Comparison of ENCODE assay signal across 21 cellular contexts in genomic region chr7:142549007-142549406, GRCh38.
A peak's percentile ranks its signal among the peaks of the same experiment; 100 is the strongest.
DNase-seq lines count a peak whose midpoint lies in the region; ATAC-seq, FAIRE-seq and TF ChIP-seq lines count a peak whose summit lies in the region.
"Had no signal": no experiment of that assay in that cellular context is flagged by ENCODE, and none has a peak within 500 bp of the region (broad histone marks: within the 10 kb centered on the region; RNA-seq: fewer than 3 reads in every experiment).

No MANE protein-coding gene starts in this region.

- H3K4me1 ChIP-seq in HCT116 (ENCODE audit: control insufficient read depth in 1 of 2, insufficient read depth in 2 of 2, low read length in 2 of 2) (no peaks in the 10 kb centered on the region), esophagus muscularis mucosa (no peaks in the 10 kb centered on the region), pancreas (no peaks in the 10 kb centered on the region)
- H3K4me1 ChIP-seq: esophagus squamous epithelium, HAP-1, upper lobe of left lung had no signal

- no peak for TF ChIP-seq EP300 in esophagus muscularis mucosa (IDR thresholded peaks at IDR 0.05)

- ATAC-seq in HCT116 (no peak), pancreas (peak; percentile 90 to 95 (median 92)), GM19397 (IDR thresholded peaks at IDR 0.05; ENCODE audit: unreplicated experiment) (no peak)
- ATAC-seq: activated CD4-positive, CD25-positive, alpha-beta regulatory T cell treated with anti-CD3 and anti-CD28 coated beads, Interleukin-2, amount 50 U/mL, for 24 hours; activated T-cell treated with anti-CD3 and anti-CD28 coated beads, Interleukin-2, amount 50 U/mL, for 4 hours; heart right ventricle had no signal

- RAD21 ChIA-PET in HCT116 (lab: Charles Lee; ENCODE audit: low non-redundant PET in 1 of 2, low total read pairs in 2 of 2, uncharacterized antibody in 2 of 2, unreplicated experiment in 2 of 2): no interaction called here

- TF ChIP-seq POLR2A in HCT116 (IDR thresholded peaks at IDR 0.05; ENCODE audit: borderline replicate concordance, extremely low read depth, insufficient read depth, insufficient read length) (no peak), esophagus muscularis mucosa (IDR thresholded peaks at IDR 0.05; ENCODE audit: low read depth) (no peak)

- POLR2A ChIA-PET in HCT116 (lab: Charles Lee): no interaction called here

- H4K20me1 ChIP-seq in HCT116 (ENCODE audit: insufficient read depth): no peaks in the 10 kb centered on the region

- H3K4me3 ChIP-seq in HCT116 (replicated peaks in 1 of 2; ENCODE audit: low read depth in 1 of 2, low read length in 2 of 2) (no peak overlapping the region), esophagus muscularis mucosa (no peak overlapping the region), pancreas (no peak overlapping the region)
- H3K4me3 ChIP-seq: esophagus squamous epithelium, HAP-1, heart right ventricle, upper lobe of left lung had no signal

- TF ChIP-seq CTCF in HCT116 (IDR thresholded peaks at IDR 0.05 in 2 of 3, conservative IDR thresholded peaks at IDR 0.05 in 1 of 3; ENCODE audit: borderline replicate concordance in 1 of 3, insufficient read depth in 1 of 3, low read depth in 2 of 3, low read length in 2 of 3): no peak
- no peak for TF ChIP-seq CTCF in esophagus muscularis mucosa (IDR thresholded peaks at IDR 0.05)
- TF ChIP-seq CTCF in pancreas (IDR thresholded peaks at IDR 0.05): no peak

- no peak for TF ChIP-seq RAD21 in HCT116 (IDR thresholded peaks at IDR 0.05; ENCODE audit: low read depth)

- H3K9me3 ChIP-seq in HCT116 (ENCODE audit: control insufficient read depth in 1 of 2, insufficient read depth in 1 of 2, low read depth in 1 of 2, low read length in 2 of 2): no peaks in the 10 kb centered on the region
- H3K9me3 ChIP-seq in esophagus muscularis mucosa: no peaks in the 10 kb centered on the region
- no peaks in the 10 kb centered on the region for H3K9me3 ChIP-seq in pancreas
- H3K9me3 ChIP-seq: esophagus squamous epithelium, HAP-1, heart right ventricle, upper lobe of left lung had no signal

- CTCF ChIA-PET in HCT116 (lab: Charles Lee): interaction anchor here (0.6 to 1.1 kb wide), 2 partner anchors 9 to 36 kb away, joined by 3 to 6 read pairs; no protein-coding TSS in a partner anchor

- no peaks in the 10 kb centered on the region for H3K79me2 ChIP-seq in HCT116 (ENCODE audit: insufficient read depth, low read length)

- no peak overlapping the region for H3K27ac ChIP-seq in HCT116 (ENCODE audit: low read depth, low read length)
- H3K27ac ChIP-seq in esophagus muscularis mucosa (replicated peaks in 1 of 4): no peak overlapping the region
- H3K27ac ChIP-seq in pancreas: peak overlapping the region in 1 of 4 donors; percentile 35
- H3K27ac ChIP-seq: heart right ventricle, upper lobe of left lung had no signal

- H3K4me2 ChIP-seq in HCT116 (ENCODE audit: low read length): no peak overlapping the region

- no peak overlapping the region for H3K9ac ChIP-seq in HCT116 (ENCODE audit: low read length)

- FAIRE-seq in pancreas (lab: Jason Lieb, UNC): no peak

- no TSS peak for BruUV-seq in HCT116 (replicated peaks; lab: Mats Ljungman, UMichigan)

- H3K36me3 ChIP-seq in HCT116 (ENCODE audit: control insufficient read depth in 1 of 2, insufficient read depth in 2 of 2, low read length in 2 of 2) (no peaks in the 10 kb centered on the region), esophagus muscularis mucosa (no peaks in the 10 kb centered on the region), pancreas (no peaks in the 10 kb centered on the region)
- H3K36me3 ChIP-seq: esophagus squamous epithelium, HAP-1, heart right ventricle, upper lobe of left lung had no signal

- WGBS in esophagus muscularis mucosa: 85% methylated on average over 3 of the region's 3 CpGs
- WGBS in pancreas, 2 donors: 73% methylated on average over 3 of the region's 3 CpGs

- H3K27me3 ChIP-seq in HCT116 (ENCODE audit: insufficient read depth, low read length) (no peaks in the 10 kb centered on the region), esophagus muscularis mucosa (peaks cover 0 to 3% (median 0%) of the 10 kb centered on the region in 4 donors), pancreas (no peaks in the 10 kb centered on the region)
- H3K27me3 ChIP-seq: esophagus squamous epithelium, upper lobe of left lung had no signal

- peak overlapping the region; percentile 39 for H2AFZ ChIP-seq in HCT116 (ENCODE audit: low read depth, low read length, poor library complexity, severe bottlenecking)

- no peaks in the 10 kb centered on the region for H3K9me2 ChIP-seq in HCT116 (ENCODE audit: insufficient read depth)

- DNase-seq in HCT116 (ENCODE audit: low read depth, low spot score) (no peak), RPMI7951 (ENCODE audit: low read depth) (peak; percentile 69), esophagus muscularis mucosa (ENCODE audit: extremely low spot score) (peak; percentile 12), pancreas (peak in 2 of 6 donors; percentile 23 to 25), activated T-cell treated with anti-CD3 and anti-CD28 coated beads for 4 hours (no peak), NCI-H2196 treated with DMSO at 0.1 percent for 48 hours (lab: John Stamatoyannopoulos, UW; ENCODE audit: unreplicated experiment) (no peak), epidermal melanocyte (ENCODE audit: insufficient read length, low spot score) (no peak)
- DNase-seq: activated naive CD4-positive, alpha-beta T cell treated with Interleukin-2 at 50 U/mL for 16 hours; activated T-cell treated with anti-CD3 and anti-CD28 coated beads, Interleukin-2, amount 50 U/mL, for 4 hours; AML-193; aorta; cerebellar nuclear complex; DND-41; effector CD4-positive, alpha-beta T cell; esophagus squamous epithelium; heart right ventricle; stimulated activated CD8-positive, alpha-beta memory T cell treated with anti-CD3 and anti-CD28 coated beads, Interleukin-4, amount 100 ng/mL, for 48 hours; upper lobe of left lung had no signal

- intact Hi-C loops in HCT116 (cut with micrococcal nuclease): no loop called here
- intact Hi-C loops in esophagus muscularis mucosa (cut with DNase I): no loop called here
- intact Hi-C loops in pancreas (cut with DNase I): no loop called here

TF ChIP-seq in HCT116, 20 proteins besides CTCF, POLR2A, EP300 and RAD21 (continues in another document):
- TF ChIP-seq, protein P1, sequence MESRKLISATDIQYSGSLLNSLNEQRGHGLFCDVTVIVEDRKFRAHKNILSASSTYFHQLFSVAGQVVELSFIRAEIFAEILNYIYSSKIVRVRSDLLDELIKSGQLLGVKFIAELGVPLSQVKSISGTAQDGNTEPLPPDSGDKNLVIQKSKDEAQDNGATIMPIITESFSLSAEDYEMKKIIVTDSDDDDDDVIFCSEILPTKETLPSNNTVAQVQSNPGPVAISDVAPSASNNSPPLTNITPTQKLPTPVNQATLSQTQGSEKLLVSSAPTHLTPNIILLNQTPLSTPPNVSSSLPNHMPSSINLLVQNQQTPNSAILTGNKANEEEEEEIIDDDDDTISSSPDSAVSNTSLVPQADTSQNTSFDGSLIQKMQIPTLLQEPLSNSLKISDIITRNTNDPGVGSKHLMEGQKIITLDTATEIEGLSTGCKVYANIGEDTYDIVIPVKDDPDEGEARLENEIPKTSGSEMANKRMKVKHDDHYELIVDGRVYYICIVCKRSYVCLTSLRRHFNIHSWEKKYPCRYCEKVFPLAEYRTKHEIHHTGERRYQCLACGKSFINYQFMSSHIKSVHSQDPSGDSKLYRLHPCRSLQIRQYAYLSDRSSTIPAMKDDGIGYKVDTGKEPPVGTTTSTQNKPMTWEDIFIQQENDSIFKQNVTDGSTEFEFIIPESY (IDR thresholded peaks at IDR 0.05; ENCODE audit: extremely low read depth, insufficient replicate concordance, low read length): no peak
- TF ChIP-seq FOSL1 (IDR thresholded peaks at IDR 0.05; ENCODE audit: low read depth) (no peak), CEBPB (IDR thresholded peaks at IDR 0.05; ENCODE audit: low read depth) (no peak), EZH2 (IDR thresholded peaks at IDR 0.05) (no peak), YY1 (IDR thresholded peaks at IDR 0.05; ENCODE audit: extremely low read depth, insufficient replicate concordance, low read depth, low read length) (no peak), CBX3 (IDR thresholded peaks at IDR 0.05; ENCODE audit: low read depth) (no peak), SRF (IDR thresholded peaks at IDR 0.05; ENCODE audit: low read depth) (no peak), ELF1 (IDR thresholded peaks at IDR 0.05; ENCODE audit: borderline replicate concordance, low read depth) (no peak), TCF7L2 (IDR thresholded peaks at IDR 0.05; ENCODE audit: borderline replicate concordance, extremely low read depth, insufficient read depth, insufficient read length) (no peak), EZH2phosphoT487 (IDR thresholded peaks at IDR 0.05; ENCODE audit: borderline replicate concordance) (no peak), SIN3A (IDR thresholded peaks at IDR 0.05; ENCODE audit: low read depth) (no peak), EGR1 (IDR thresholded peaks at IDR 0.05; ENCODE audit: low read depth) (no peak)
- TF ChIP-seq, protein P2, sequence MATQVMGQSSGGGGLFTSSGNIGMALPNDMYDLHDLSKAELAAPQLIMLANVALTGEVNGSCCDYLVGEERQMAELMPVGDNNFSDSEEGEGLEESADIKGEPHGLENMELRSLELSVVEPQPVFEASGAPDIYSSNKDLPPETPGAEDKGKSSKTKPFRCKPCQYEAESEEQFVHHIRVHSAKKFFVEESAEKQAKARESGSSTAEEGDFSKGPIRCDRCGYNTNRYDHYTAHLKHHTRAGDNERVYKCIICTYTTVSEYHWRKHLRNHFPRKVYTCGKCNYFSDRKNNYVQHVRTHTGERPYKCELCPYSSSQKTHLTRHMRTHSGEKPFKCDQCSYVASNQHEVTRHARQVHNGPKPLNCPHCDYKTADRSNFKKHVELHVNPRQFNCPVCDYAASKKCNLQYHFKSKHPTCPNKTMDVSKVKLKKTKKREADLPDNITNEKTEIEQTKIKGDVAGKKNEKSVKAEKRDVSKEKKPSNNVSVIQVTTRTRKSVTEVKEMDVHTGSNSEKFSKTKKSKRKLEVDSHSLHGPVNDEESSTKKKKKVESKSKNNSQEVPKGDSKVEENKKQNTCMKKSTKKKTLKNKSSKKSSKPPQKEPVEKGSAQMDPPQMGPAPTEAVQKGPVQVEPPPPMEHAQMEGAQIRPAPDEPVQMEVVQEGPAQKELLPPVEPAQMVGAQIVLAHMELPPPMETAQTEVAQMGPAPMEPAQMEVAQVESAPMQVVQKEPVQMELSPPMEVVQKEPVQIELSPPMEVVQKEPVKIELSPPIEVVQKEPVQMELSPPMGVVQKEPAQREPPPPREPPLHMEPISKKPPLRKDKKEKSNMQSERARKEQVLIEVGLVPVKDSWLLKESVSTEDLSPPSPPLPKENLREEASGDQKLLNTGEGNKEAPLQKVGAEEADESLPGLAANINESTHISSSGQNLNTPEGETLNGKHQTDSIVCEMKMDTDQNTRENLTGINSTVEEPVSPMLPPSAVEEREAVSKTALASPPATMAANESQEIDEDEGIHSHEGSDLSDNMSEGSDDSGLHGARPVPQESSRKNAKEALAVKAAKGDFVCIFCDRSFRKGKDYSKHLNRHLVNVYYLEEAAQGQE (IDR thresholded peaks at IDR 0.05; ENCODE audit: low read depth): no peak

Comparison
In these comparisons a context has a peak if more than half of its experiments do, and no peak if none do; other contexts are left out.
1. ATAC-seq: peak in pancreas (4 of 4); none in HCT116 (single experiment) and GM19397 (single experiment).
2. DNase-seq: peak in RPMI7951 (single experiment) and esophagus muscularis mucosa (single experiment); none in HCT116 (single experiment), activated T-cell treated with anti-CD3 and anti-CD28 coated beads for 4 hours (single experiment), NCI-H2196 treated with DMSO at 0.1 percent for 48 hours (single experiment) and epidermal melanocyte (single experiment).